ENCODE assay signal across 15 cellular contexts in the genomic region with DNA sequence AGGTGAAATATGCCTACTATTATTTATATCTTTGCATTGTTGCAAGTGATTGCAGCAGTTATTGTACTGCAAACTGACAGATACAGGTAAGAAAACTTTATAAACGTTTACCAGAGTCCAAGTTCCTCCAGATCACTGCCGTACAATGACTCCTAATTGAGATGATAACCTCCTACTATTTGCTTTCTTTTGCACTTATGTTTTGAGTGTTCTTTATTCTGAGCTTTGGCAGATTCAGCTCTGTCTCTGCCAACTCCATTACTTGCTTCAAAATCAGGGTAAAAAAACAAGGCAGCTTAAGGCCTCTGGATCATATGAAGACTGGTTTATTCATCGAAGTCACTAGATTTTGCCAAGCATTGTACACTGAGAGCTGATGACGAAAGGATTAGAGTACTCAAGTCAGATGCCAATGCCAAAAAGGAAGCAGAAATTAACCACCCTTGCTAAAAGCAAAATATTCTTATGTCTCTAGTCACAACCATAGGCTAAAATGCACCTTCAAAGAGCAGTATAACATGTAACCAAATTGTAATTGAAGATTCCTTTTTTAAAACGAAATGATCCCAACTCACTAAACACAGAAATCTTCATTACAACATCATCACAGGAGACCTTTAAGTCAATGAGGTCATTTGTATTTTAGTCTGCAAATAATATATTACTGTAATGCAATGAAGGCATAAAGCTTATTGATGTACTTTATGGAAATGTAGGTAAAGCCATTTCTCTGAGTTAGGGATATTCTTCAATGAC. TPM values are rescaled to one million over a fixed set of nuclear protein-coding genes. Genes with fewer than 3 reads are reported as not detected.
DNase-seq lines count a peak whose midpoint lies in the region; ATAC-seq and TF ChIP-seq lines count a peak whose summit lies in the region.
"Had no signal": no experiment of that assay in that cellular context is flagged by ENCODE, and none has a peak within 500 bp of the region (broad histone marks: within the 10 kb centered on the region; RNA-seq: fewer than 3 reads in every experiment).

No MANE protein-coding gene starts in this region.

- no peak for ATAC-seq in HG03095 (IDR thresholded peaks at IDR 0.05; ENCODE audit: unreplicated experiment)
- ATAC-seq: stimulated activated naive CD8-positive, alpha-beta T cell treated with anti-CD3 and anti-CD28 coated beads, Interleukin-15, amount 100 ng/mL, for 72 hours had no signal

- H3K27ac ChIP-seq in GM23248 (peak overlapping the region; percentile 66), SK-N-MC (peak overlapping the region; percentile 32; the same call in 1 of the 2 replicates)
- H3K27ac ChIP-seq: BLaER1 treated with 17β-estradiol and CSF1 and Interleukin-3, amounts not matched to agents 10 nM and 100 nM; Peyer's patch had no signal

- H3K9me3 ChIP-seq in GM23248 (ENCODE audit: low read depth) (no peaks in the 10 kb centered on the region), SK-N-MC (ENCODE audit: low read depth, low read length) (no peaks in the 10 kb centered on the region)
- H3K9me3 ChIP-seq: BLaER1 treated with 17β-estradiol and CSF1 and Interleukin-3, amounts not matched to agents 10 nM and 100 nM; Peyer's patch had no signal

- no peaks in the 10 kb centered on the region for H3K9me2 ChIP-seq in GM23248 (ENCODE audit: insufficient read depth)

- no peaks in the 10 kb centered on the region for H3K27me3 ChIP-seq in GM23248 (replicated peaks; ENCODE audit: insufficient read depth)
- H3K27me3 ChIP-seq: BLaER1 treated with 17β-estradiol and CSF1 and Interleukin-3, amounts not matched to agents 10 nM and 100 nM; Peyer's patch had no signal

- no peaks in the 10 kb centered on the region for H3K79me2 ChIP-seq in GM23248 (ENCODE audit: insufficient read depth)

- H3F3A ChIP-seq in GM23248 (ENCODE audit: insufficient read depth): peaks cover 33% of the 10 kb centered on the region

- H3K4me3 ChIP-seq in GM23248: peak overlapping the region; percentile 47
- H3K4me3 ChIP-seq in SK-N-MC: no peak overlapping the region
- no peak overlapping the region for H3K4me3 ChIP-seq in retinal pigment epithelial cell (ENCODE audit: low read length)
- H3K4me3 ChIP-seq: BLaER1 treated with 17β-estradiol and CSF1 and Interleukin-3, amounts not matched to agents 10 nM and 100 nM; Peyer's patch had no signal

- peak overlapping the region; percentile 15; the same call in 1 of the 2 replicates for H3K9ac ChIP-seq in GM23248
- no peak overlapping the region for H3K9ac ChIP-seq in SK-N-MC (ENCODE audit: insufficient read length)
- H3K9ac ChIP-seq: BLaER1 treated with 17β-estradiol and CSF1 and Interleukin-3, amounts not matched to agents 10 nM and 100 nM had no signal

- TF ChIP-seq CTCF in retinal pigment epithelial cell (conservative IDR thresholded peaks at IDR 0.05; ENCODE audit: low read depth, low read length): no peak

- in situ Hi-C loops in GM23248 (cut with MboI): no loop called here

- peak overlapping the region; percentile 75 for H3K4me2 ChIP-seq in GM23248 (ENCODE audit: unreplicated experiment)
- H3K4me2 ChIP-seq: BLaER1 treated with 17β-estradiol and CSF1 and Interleukin-3, amounts not matched to agents 10 nM and 100 nM had no signal

- no peaks in the 10 kb centered on the region for H4K20me1 ChIP-seq in GM23248 (ENCODE audit: insufficient read depth)
- H4K20me1 ChIP-seq: BLaER1 treated with 17β-estradiol and CSF1 and Interleukin-3, amounts not matched to agents 10 nM and 100 nM had no signal

- no peaks in the 10 kb centered on the region for H3K36me3 ChIP-seq in GM23248 (ENCODE audit: low read depth)
- H3K36me3 ChIP-seq in SK-N-MC (ENCODE audit: insufficient read depth, low read length): no peaks in the 10 kb centered on the region
- H3K36me3 ChIP-seq: BLaER1 treated with 17β-estradiol and CSF1 and Interleukin-3, amounts not matched to agents 10 nM and 100 nM; Peyer's patch had no signal

- 18 to 20% methylated on average over 5 of the region's 5 CpGs for WGBS in GM23248 (ENCODE audit: low coverage in 1 of 2, low lambda C conversion rate in 2 of 2, missing lambda C conversion rate in 2 of 2), 2 experiments

- peak overlapping the region; percentile 71 for H2AFZ ChIP-seq in GM23248

- H3K4me1 ChIP-seq in GM23248 (ENCODE audit: insufficient read depth): peaks cover 27% of the 10 kb centered on the region
- H3K4me1 ChIP-seq: Peyer's patch had no signal

- DNase-seq in GM23248 (peak; percentile 85), SK-N-MC (ENCODE audit: low read depth, low spot score) (no peak), fibroblast of gingiva (ENCODE audit: low read depth) (peak; percentile 66), retinal pigment epithelial cell (ENCODE audit: low read depth) (peak; percentile 81), NCI-H1105 (lab: John Stamatoyannopoulos, UW) (no peak), COLO668 (lab: John Stamatoyannopoulos, UW; ENCODE audit: unreplicated experiment) (no peak)
- no peak for DNase-seq in activated effector memory CD4-positive, alpha-beta T cell treated with anti-CD3 and anti-CD28 coated beads, Interleukin-2, amount 50 U/mL, for 16 hours
- DNase-seq: activated naive CD4-positive, alpha-beta T cell treated with anti-CD3 and anti-CD28 coated beads for 36 hours; Karpas-422; NCI-H2029 treated with DMSO at 0.1 percent for 48 hours; NCI-H69; Peyer's patch; stimulated activated naive CD8-positive, alpha-beta T cell treated with anti-CD3 and anti-CD28 coated beads, Interleukin-15, amount 100 ng/mL, for 72 hours had no signal

RNA-seq across cellular contexts. Expression of gene IKZF2, which starts 10.5 kb away (rescaled TPM):
- 13.5 and 19.6 TPM in 2 replicates for total RNA-seq in GM23248 (2014; rRNA removed; shearing (Covaris generic))
- polyA plus RNA-seq in GM23248 (2016; fragmentation: Nextera tagmentation; extraction: Ambion mirVana): 1.6 and 3.4 TPM in 2 replicates

Comparison
In these comparisons a context has a peak if more than half of its experiments do, and no peak if none do; other contexts are left out.
1. DNase-seq: peak in GM23248 (single experiment), fibroblast of gingiva (single experiment) and retinal pigment epithelial cell (single experiment); none in SK-N-MC (single experiment), activated effector memory CD4-positive, alpha-beta T cell treated with anti-CD3 and anti-CD28 coated beads, Interleukin-2, amount 50 U/mL, for 16 hours (single experiment), NCI-H1105 (single experiment) and COLO668 (single experiment).